In the genomic region with DNA sequence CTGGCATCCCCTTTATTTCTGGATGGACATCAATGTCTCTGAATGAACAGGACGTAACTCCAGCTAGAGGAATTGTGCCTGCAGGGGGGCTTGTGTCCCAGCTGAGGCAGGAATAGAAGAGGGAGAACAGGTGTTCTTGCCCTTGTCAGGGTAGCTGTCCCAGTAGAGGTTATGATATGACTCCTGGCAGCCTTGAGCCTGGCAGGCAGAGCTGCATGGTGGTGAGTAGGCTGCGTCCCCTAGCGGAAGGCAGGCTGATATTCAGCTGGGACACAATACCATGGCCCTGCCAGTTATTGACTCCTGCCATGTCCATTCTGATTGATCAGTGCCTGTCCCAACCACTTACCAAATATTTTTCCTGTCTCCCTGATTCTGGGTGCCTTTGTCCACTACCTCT, we compare ENCODE assay signal across 13 cellular contexts.
A peak's percentile ranks its signal among the peaks of the same experiment; 100 is the strongest.
DNase-seq lines count a peak whose midpoint lies in the region; ATAC-seq and TF ChIP-seq lines count a peak whose summit lies in the region.
"Had no signal": no experiment of that assay in that cellular context is flagged by ENCODE, and none has a peak within 500 bp of the region (broad histone marks: within the 10 kb centered on the region; RNA-seq: fewer than 3 reads in every experiment).

No MANE protein-coding gene starts in this region.

- no peak overlapping the region for H3K27ac ChIP-seq in mesendoderm (ENCODE audit: low read depth, low read length)

- no peak overlapping the region for H2BK120ac ChIP-seq in mesendoderm (ENCODE audit: low read depth, low read length)

- TF ChIP-seq POLR2A in GM18505 (IDR thresholded peaks at IDR 0.05; ENCODE audit: borderline replicate concordance, extremely low read depth, insufficient read depth, insufficient read length): no peak

- H4K8ac ChIP-seq in mesendoderm (ENCODE audit: low read depth, low read length): no peak overlapping the region

- H3K4me3 ChIP-seq in mesendoderm (ENCODE audit: low read length): no peak overlapping the region

- H3K4me2 ChIP-seq in mesendoderm (ENCODE audit: low read length): no peak overlapping the region

- no peak overlapping the region for H2BK5ac ChIP-seq in mesendoderm (ENCODE audit: low read length)

- no peak overlapping the region for H2BK15ac ChIP-seq in mesendoderm (replicated peaks; ENCODE audit: low read depth)

- H4K5ac ChIP-seq in mesendoderm (ENCODE audit: low read length): no peak overlapping the region

- H3K23ac ChIP-seq in mesendoderm (ENCODE audit: low read length): no peak overlapping the region

- TF ChIP-seq RAD21 in Ishikawa (IDR thresholded peaks at IDR 0.05; ENCODE audit: low read depth): peak; percentile 18; the same call in 1 of the 2 replicates

- H3K27me3 ChIP-seq in mesendoderm (ENCODE audit: insufficient read depth, low read length, poor library complexity): no peaks in the 10 kb centered on the region

- no peak overlapping the region for H2AK5ac ChIP-seq in mesendoderm (ENCODE audit: low read length)

- DNase-seq in mesendoderm (peak; percentile 52), NCI-H2029 treated with DMSO at 0.1 percent for 48 hours (lab: John Stamatoyannopoulos, UW) (no peak), ecto neural progenitor cell (ENCODE audit: low spot score) (no peak), NCI-H82 (lab: John Stamatoyannopoulos, UW) (no peak)
- DNase-seq: activated CD4-positive, alpha-beta T cell treated with anti-CD3 and anti-CD28 coated beads for 48 hours; activated naive CD4-positive, alpha-beta T cell; CD8-positive, alpha-beta memory T cell; nucleus accumbens; stimulated activated naive CD8-positive, alpha-beta T cell treated with anti-CD3 and anti-CD28 coated beads, Interleukin-15, Interleukin-2, amounts not matched to agents 100 U/mL and 50 U/mL, for 24 hours had no signal

- peaks cover under 1% of the 10 kb centered on the region for H3K4me1 ChIP-seq in mesendoderm (ENCODE audit: control insufficient read depth, low read depth, low read length)

- WGBS in mesendoderm (ENCODE audit: extremely low coverage, insufficient coverage, low lambda C conversion rate): no CpG with 5 or more reads among the region's 3 CpGs

- no peak overlapping the region for H3K56ac ChIP-seq in mesendoderm (ENCODE audit: low read length)

- no peaks in the 10 kb centered on the region for H3K36me3 ChIP-seq in mesendoderm (ENCODE audit: control insufficient read depth, insufficient read depth, low read length)

- TF ChIP-seq CTCF in GM12873 (IDR thresholded peaks at IDR 0.05; ENCODE audit: insufficient read depth, low read depth, low read length, missing control alignments): peak; percentile 33

- ATAC-seq in GM21717 (IDR thresholded peaks at IDR 0.05; ENCODE audit: unreplicated experiment) (peak; percentile 95), GM18505 (IDR thresholded peaks at IDR 0.05; ENCODE audit: unreplicated experiment) (no peak)
- ATAC-seq: stimulated activated naive CD8-positive, alpha-beta T cell treated with anti-CD3 and anti-CD28 coated beads, Interleukin-15, Interleukin-2, amounts not matched to agents 100 U/mL and 50 U/mL, for 24 hours had no signal

- H3K4ac ChIP-seq in mesendoderm (ENCODE audit: low read depth, low read length): no peak overlapping the region

- TF ChIP-seq EP300 in Ishikawa (IDR thresholded peaks at IDR 0.05; ENCODE audit: borderline replicate concordance): no peak

- H3K79me1 ChIP-seq in mesendoderm (ENCODE audit: low read length): no peaks in the 10 kb centered on the region

- no peak overlapping the region for H3K18ac ChIP-seq in mesendoderm (ENCODE audit: low read length)

- H3K9ac ChIP-seq in mesendoderm (ENCODE audit: low read length): no peak overlapping the region

- no peaks in the 10 kb centered on the region for H3K79me2 ChIP-seq in mesendoderm (ENCODE audit: control insufficient read depth, insufficient read depth, low read length)

TF ChIP-seq in Ishikawa, 13 proteins besides CTCF, POLR2A, EP300 and RAD21:
- no peak for TF ChIP-seq CEBPB (IDR thresholded peaks at IDR 0.05)
- TF ChIP-seq TCF12 (IDR thresholded peaks at IDR 0.05; ENCODE audit: low read depth): no peak
- TF ChIP-seq FOXM1 (IDR thresholded peaks at IDR 0.05; ENCODE audit: borderline replicate concordance, low read depth): no peak
- TF ChIP-seq TAF1 (IDR thresholded peaks at IDR 0.05; ENCODE audit: low read depth): no peak
- no peak for TF ChIP-seq NFIC (IDR thresholded peaks at IDR 0.05)
- TF ChIP-seq EGR1 (IDR thresholded peaks at IDR 0.05): no peak
- TF ChIP-seq TEAD4 (IDR thresholded peaks at IDR 0.05): no peak
- TF ChIP-seq, protein P1, sequence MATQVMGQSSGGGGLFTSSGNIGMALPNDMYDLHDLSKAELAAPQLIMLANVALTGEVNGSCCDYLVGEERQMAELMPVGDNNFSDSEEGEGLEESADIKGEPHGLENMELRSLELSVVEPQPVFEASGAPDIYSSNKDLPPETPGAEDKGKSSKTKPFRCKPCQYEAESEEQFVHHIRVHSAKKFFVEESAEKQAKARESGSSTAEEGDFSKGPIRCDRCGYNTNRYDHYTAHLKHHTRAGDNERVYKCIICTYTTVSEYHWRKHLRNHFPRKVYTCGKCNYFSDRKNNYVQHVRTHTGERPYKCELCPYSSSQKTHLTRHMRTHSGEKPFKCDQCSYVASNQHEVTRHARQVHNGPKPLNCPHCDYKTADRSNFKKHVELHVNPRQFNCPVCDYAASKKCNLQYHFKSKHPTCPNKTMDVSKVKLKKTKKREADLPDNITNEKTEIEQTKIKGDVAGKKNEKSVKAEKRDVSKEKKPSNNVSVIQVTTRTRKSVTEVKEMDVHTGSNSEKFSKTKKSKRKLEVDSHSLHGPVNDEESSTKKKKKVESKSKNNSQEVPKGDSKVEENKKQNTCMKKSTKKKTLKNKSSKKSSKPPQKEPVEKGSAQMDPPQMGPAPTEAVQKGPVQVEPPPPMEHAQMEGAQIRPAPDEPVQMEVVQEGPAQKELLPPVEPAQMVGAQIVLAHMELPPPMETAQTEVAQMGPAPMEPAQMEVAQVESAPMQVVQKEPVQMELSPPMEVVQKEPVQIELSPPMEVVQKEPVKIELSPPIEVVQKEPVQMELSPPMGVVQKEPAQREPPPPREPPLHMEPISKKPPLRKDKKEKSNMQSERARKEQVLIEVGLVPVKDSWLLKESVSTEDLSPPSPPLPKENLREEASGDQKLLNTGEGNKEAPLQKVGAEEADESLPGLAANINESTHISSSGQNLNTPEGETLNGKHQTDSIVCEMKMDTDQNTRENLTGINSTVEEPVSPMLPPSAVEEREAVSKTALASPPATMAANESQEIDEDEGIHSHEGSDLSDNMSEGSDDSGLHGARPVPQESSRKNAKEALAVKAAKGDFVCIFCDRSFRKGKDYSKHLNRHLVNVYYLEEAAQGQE (IDR thresholded peaks at IDR 0.05; ENCODE audit: low read depth): no peak
- TF ChIP-seq, protein P2, sequence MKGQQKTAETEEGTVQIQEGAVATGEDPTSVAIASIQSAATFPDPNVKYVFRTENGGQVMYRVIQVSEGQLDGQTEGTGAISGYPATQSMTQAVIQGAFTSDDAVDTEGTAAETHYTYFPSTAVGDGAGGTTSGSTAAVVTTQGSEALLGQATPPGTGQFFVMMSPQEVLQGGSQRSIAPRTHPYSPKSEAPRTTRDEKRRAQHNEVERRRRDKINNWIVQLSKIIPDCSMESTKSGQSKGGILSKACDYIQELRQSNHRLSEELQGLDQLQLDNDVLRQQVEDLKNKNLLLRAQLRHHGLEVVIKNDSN (IDR thresholded peaks at IDR 0.05): no peak
- no peak for TF ChIP-seq CREB1 (IDR thresholded peaks at IDR 0.05; ENCODE audit: low read depth)
- no peak for TF ChIP-seq ZBTB7A (IDR thresholded peaks at IDR 0.05; ENCODE audit: low read depth)
- TF ChIP-seq, protein P3, sequence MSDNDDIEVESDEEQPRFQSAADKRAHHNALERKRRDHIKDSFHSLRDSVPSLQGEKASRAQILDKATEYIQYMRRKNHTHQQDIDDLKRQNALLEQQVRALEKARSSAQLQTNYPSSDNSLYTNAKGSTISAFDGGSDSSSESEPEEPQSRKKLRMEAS (IDR thresholded peaks at IDR 0.05): no peak
- no peak for TF ChIP-seq YY1 (IDR thresholded peaks at IDR 0.05; ENCODE audit: low read depth)
